18 cellular contexts compared by ENCODE assay signal in the genomic region with DNA sequence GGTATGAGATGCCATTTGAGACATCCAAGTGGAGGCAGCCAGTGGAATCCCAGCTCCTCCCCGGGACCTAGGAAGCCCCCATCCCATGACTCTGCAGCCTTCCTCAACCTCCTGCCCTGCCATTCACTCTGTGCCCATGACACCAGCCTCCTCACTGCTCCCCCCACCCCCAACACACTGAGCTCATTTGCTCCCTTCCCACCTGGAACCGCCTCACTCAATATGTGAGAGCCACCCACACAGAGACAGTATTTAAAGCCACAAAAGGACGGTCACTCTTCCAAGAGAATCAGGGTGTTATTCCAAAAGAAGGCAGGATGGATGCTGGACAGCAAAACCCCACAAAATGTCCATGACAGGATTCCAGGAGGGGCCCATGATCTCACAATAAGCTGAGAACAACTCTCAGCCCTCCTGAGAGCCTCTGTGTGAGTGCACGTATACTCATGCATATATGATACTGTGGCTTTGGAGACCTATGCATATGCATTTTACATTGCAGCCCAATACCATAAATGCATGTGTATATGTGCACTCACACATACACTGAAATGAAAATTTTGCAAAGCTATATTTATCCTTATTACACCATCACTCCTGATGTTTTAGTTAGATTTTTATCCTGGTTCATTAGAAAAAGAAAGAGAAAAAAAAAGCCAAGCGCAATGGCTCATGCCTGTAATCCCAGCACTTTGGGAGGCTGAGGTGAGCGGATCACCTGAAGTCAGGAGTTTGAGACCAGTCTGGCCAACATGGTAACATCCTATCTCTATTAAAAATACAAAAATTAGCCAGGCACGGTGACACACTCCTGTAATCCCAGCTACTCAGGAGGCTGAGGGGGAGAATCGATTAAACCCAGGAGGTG. TPM values are rescaled to one million over a fixed set of nuclear protein-coding genes. Genes with fewer than 3 reads are reported as not detected.
A peak's percentile ranks its signal among the peaks of the same experiment; 100 is the strongest.
DNase-seq lines count a peak whose midpoint lies in the region; ATAC-seq and TF ChIP-seq lines count a peak whose summit lies in the region.
"Had no signal": no experiment of that assay in that cellular context is flagged by ENCODE, and none has a peak within 500 bp of the region (broad histone marks: within the 10 kb centered on the region; RNA-seq: fewer than 3 reads in every experiment).

No MANE protein-coding gene starts in this region.

- H3K4me3 ChIP-seq in MM.1S (ENCODE audit: low read length) = no peak overlapping the region
- H3K4me3 ChIP-seq: body of pancreas had no signal

- no peak overlapping the region for H3K4me2 ChIP-seq in MM.1S (ENCODE audit: low read depth, low read length)

- no peaks in the 10 kb centered on the region for H3K9me2 ChIP-seq in MM.1S (replicated peaks; ENCODE audit: insufficient read depth, low read length)

- no peaks in the 10 kb centered on the region for H3F3A ChIP-seq in MM.1S (ENCODE audit: insufficient read depth, low read length)

- H4K20me1 ChIP-seq in MM.1S (ENCODE audit: insufficient read depth, low read length) = no peaks in the 10 kb centered on the region

- H3K36me3 ChIP-seq in MM.1S (replicated peaks; ENCODE audit: insufficient read depth, low read length) = no peaks in the 10 kb centered on the region

- ATAC-seq in stimulated activated memory B cell treated with anti-CD40 and anti-IgM and Interleukin-4, amounts not matched to agents 10 μg/mL and 1 μg/mL and 100 μg/mL, for 72 hours = no peak
- no peak for ATAC-seq in HG03045 (IDR thresholded peaks at IDR 0.05; ENCODE audit: unreplicated experiment)
- ATAC-seq: body of pancreas, gastroesophageal sphincter, left ventricle myocardium superior had no signal

- no peaks in the 10 kb centered on the region for H3K79me2 ChIP-seq in MM.1S (ENCODE audit: low read length)

- H3K27ac ChIP-seq in MM.1S (ENCODE audit: low read length) = no peak overlapping the region
- H3K27ac ChIP-seq: body of pancreas, epithelial cell of prostate, skin epidermis had no signal

- no peaks in the 10 kb centered on the region for H3K9me3 Mint-ChIP-seq in activated CD4-positive, alpha-beta T cell treated with anti-CD3 and anti-CD28 coated beads, Interleukin-2, amount 10 ng/mL, durations not matched to agents 7 days and 5 days
- H3K9me3 Mint-ChIP-seq in stimulated activated memory B cell treated with anti-CD40 and anti-IgM and Interleukin-4, amounts not matched to agents 10 μg/mL and 1 μg/mL and 100 μg/mL, for 72 hours = no peaks in the 10 kb centered on the region

- H3K27ac Mint-ChIP-seq in activated CD4-positive, alpha-beta T cell treated with anti-CD3 and anti-CD28 coated beads, Interleukin-2, amount 10 ng/mL, durations not matched to agents 7 days and 5 days = peak overlapping the region; percentile 51
- H3K27ac Mint-ChIP-seq in stimulated activated memory B cell treated with anti-CD40 and anti-IgM and Interleukin-4, amounts not matched to agents 10 μg/mL and 1 μg/mL and 100 μg/mL, for 72 hours = peak overlapping the region; percentile 24

- H3K4me1 Mint-ChIP-seq in activated CD4-positive, alpha-beta T cell treated with anti-CD3 and anti-CD28 coated beads, Interleukin-2, amount 10 ng/mL, durations not matched to agents 7 days and 5 days = peaks cover 30% of the 10 kb centered on the region
- H3K4me1 Mint-ChIP-seq in stimulated activated memory B cell treated with anti-CD40 and anti-IgM and Interleukin-4, amounts not matched to agents 10 μg/mL and 1 μg/mL and 100 μg/mL, for 72 hours = peaks cover 17% of the 10 kb centered on the region

- no peak for DNase-seq in activated CD4-positive, alpha-beta T cell treated with anti-CD3 and anti-CD28 coated beads, Interleukin-2, amount 10 ng/mL, durations not matched to agents 7 days and 5 days
- no peak for DNase-seq in activated CD4-positive, alpha-beta T cell treated with anti-CD3 and anti-CD28 coated beads, Interleukin-2, amount 50 U/mL, for 1 hour
- peak; percentile 27 for DNase-seq in MM.1S
- peak; percentile 37 for DNase-seq in SW480 (ENCODE audit: low spot score)
- DNase-seq in kidney tubule cell (ENCODE audit: low spot score) = no peak
- DNase-seq in NCI-H2081 (lab: John Stamatoyannopoulos, UW) = no peak
- DNase-seq: activated CD4-positive, CD25-positive, alpha-beta regulatory T cell; body of pancreas; cortex of kidney; left ventricle myocardium superior; stimulated activated CD4-positive, alpha-beta T cell treated with anti-CD3 and anti-CD28 coated beads, Interleukin-4, amount 100 ng/mL, for 24 hours; stimulated activated CD8-positive, alpha-beta memory T cell treated with anti-CD3 and anti-CD28 coated beads, Interleukin-4, amount 100 ng/mL, for 48 hours; tibial artery had no signal

- H3K4me3 Mint-ChIP-seq in activated CD4-positive, alpha-beta T cell treated with anti-CD3 and anti-CD28 coated beads, Interleukin-2, amount 10 ng/mL, durations not matched to agents 7 days and 5 days = no peak overlapping the region
- peak overlapping the region; percentile 13 for H3K4me3 Mint-ChIP-seq in stimulated activated memory B cell treated with anti-CD40 and anti-IgM and Interleukin-4, amounts not matched to agents 10 μg/mL and 1 μg/mL and 100 μg/mL, for 72 hours

- H3K4me1 ChIP-seq in MM.1S (ENCODE audit: low read length) = peaks cover 7% of the 10 kb centered on the region

- POLR2A ChIA-PET in activated CD4-positive, alpha-beta T cell treated with anti-CD3 and anti-CD28 coated beads, Interleukin-2, amount 10 ng/mL, durations not matched to agents 7 days and 5 days (lab: Charles Lee) = no interaction called here

- no peak for TF ChIP-seq CTCF in MM.1S (IDR thresholded peaks at IDR 0.05; ENCODE audit: low read length)

- H3K36me3 Mint-ChIP-seq in activated CD4-positive, alpha-beta T cell treated with anti-CD3 and anti-CD28 coated beads, Interleukin-2, amount 10 ng/mL, durations not matched to agents 7 days and 5 days (ENCODE audit: low read depth) = no peaks in the 10 kb centered on the region
- H3K36me3 Mint-ChIP-seq in stimulated activated memory B cell treated with anti-CD40 and anti-IgM and Interleukin-4, amounts not matched to agents 10 μg/mL and 1 μg/mL and 100 μg/mL, for 72 hours = no peaks in the 10 kb centered on the region

- H3K27me3 ChIP-seq in MM.1S (replicated peaks; ENCODE audit: insufficient read depth, low read length) = peaks cover 26% of the 10 kb centered on the region
- H3K27me3 ChIP-seq: body of pancreas, gastroesophageal sphincter, tibial artery had no signal

- no peak overlapping the region for H2AFZ ChIP-seq in MM.1S (ENCODE audit: low read length)

- H3K9ac ChIP-seq in MM.1S (ENCODE audit: low read length) = no peak overlapping the region

- CTCF ChIA-PET in activated CD4-positive, alpha-beta T cell treated with anti-CD3 and anti-CD28 coated beads, Interleukin-2, amount 10 ng/mL, durations not matched to agents 7 days and 5 days (lab: Charles Lee) = interaction anchor here (1.1 to 1.4 kb wide), 4 partner anchors 9 to 34 kb away, joined by 3 to 9 read pairs (median 4); no protein-coding TSS in a partner anchor

- H3K27me3 Mint-ChIP-seq in activated CD4-positive, alpha-beta T cell treated with anti-CD3 and anti-CD28 coated beads, Interleukin-2, amount 10 ng/mL, durations not matched to agents 7 days and 5 days = no peaks in the 10 kb centered on the region
- H3K27me3 Mint-ChIP-seq in stimulated activated memory B cell treated with anti-CD40 and anti-IgM and Interleukin-4, amounts not matched to agents 10 μg/mL and 1 μg/mL and 100 μg/mL, for 72 hours = peaks cover 13% of the 10 kb centered on the region

- H3K9me3 ChIP-seq in MM.1S (replicated peaks; ENCODE audit: insufficient read depth, low read length) = no peaks in the 10 kb centered on the region
- H3K9me3 ChIP-seq: body of pancreas, gastroesophageal sphincter, tibial artery had no signal

RNA-seq across cellular contexts. Expression of a gene that starts 10.8 kb away (rescaled TPM):
- 10 to 100 TPM; 97.4 to 98.0 TPM for total RNA-seq in activated CD4-positive, alpha-beta T cell treated with anti-CD3 and anti-CD28 coated beads, Interleukin-2, amount 10 ng/mL, durations not matched to agents 7 days and 5 days

Comparison
In these comparisons a context has a peak if more than half of its experiments do, and no peak if none do; other contexts are left out.
1. DNase-seq: peak in MM.1S (single experiment) and SW480 (single experiment); none in activated CD4-positive, alpha-beta T cell treated with anti-CD3 and anti-CD28 coated beads, Interleukin-2, amount 10 ng/mL, durations not matched to agents 7 days and 5 days (single experiment), activated CD4-positive, alpha-beta T cell treated with anti-CD3 and anti-CD28 coated beads, Interleukin-2, amount 50 U/mL, for 1 hour (single experiment), kidney tubule cell (single experiment) and NCI-H2081 (0 of 2).